13 cellular contexts compared by ENCODE assay signal in genomic region chr15:50260969-50261496, GRCh38. TPM values are rescaled to one million over a fixed set of nuclear protein-coding genes. Genes with fewer than 3 reads are reported as not detected.
DNase-seq lines count a peak whose midpoint lies in the region; ATAC-seq and TF ChIP-seq lines count a peak whose summit lies in the region.
"Had no signal": no experiment of that assay in that cellular context is flagged by ENCODE, and none has a peak within 500 bp of the region (broad histone marks: within the 10 kb centered on the region; RNA-seq: fewer than 3 reads in every experiment).

No MANE protein-coding gene starts in this region.

- peak overlapping the region; percentile 79 to 84 for H3K4me3 Mint-ChIP-seq in activated T-cell treated with anti-CD3 and anti-CD28 coated beads, Interleukin-2, amount 50 U/mL, for 72 hours
- peak overlapping the region; percentile 2 for H3K4me3 Mint-ChIP-seq in activated CD4-positive, alpha-beta memory T cell treated with anti-CD3 and anti-CD28 coated beads, Interleukin-2, amount 10 ng/mL, durations not matched to agents 7 days and 5 days
- no peak overlapping the region for H3K4me3 Mint-ChIP-seq in stimulated activated naive B cell treated with anti-CD40 and anti-IgM and Interleukin-4, amounts not matched to agents 10 μg/mL and 1 μg/mL and 100 μg/mL, for 72 hours
- no peak overlapping the region for H3K4me3 Mint-ChIP-seq in chondrocyte (ENCODE audit: unreplicated experiment)

- CTCF ChIA-PET in activated CD4-positive, alpha-beta memory T cell treated with anti-CD3 and anti-CD28 coated beads, Interleukin-2, amount 10 ng/mL, durations not matched to agents 7 days and 5 days (lab: Charles Lee): interaction anchor here (0.8 to 2.5 kb wide), 7 partner anchors 9 to 79 kb away, joined by 3 to 10 read pairs (median 3); partner anchors contain the start of gene SLC27A2

- intact Hi-C loops in Right ventricle myocardium inferior (cut with DNase I): no loop called here

- peaks cover 0 to 2% of the 10 kb centered on the region in 2 donors for H3K36me3 Mint-ChIP-seq in activated T-cell treated with anti-CD3 and anti-CD28 coated beads, Interleukin-2, amount 50 U/mL, for 72 hours (ENCODE audit: insufficient read depth in 2 of 2)
- H3K36me3 Mint-ChIP-seq in activated CD4-positive, alpha-beta memory T cell treated with anti-CD3 and anti-CD28 coated beads, Interleukin-2, amount 10 ng/mL, durations not matched to agents 7 days and 5 days (ENCODE audit: low read depth): no peaks in the 10 kb centered on the region
- no peaks in the 10 kb centered on the region for H3K36me3 Mint-ChIP-seq in stimulated activated naive B cell treated with anti-CD40 and anti-IgM and Interleukin-4, amounts not matched to agents 10 μg/mL and 1 μg/mL and 100 μg/mL, for 72 hours
- no peaks in the 10 kb centered on the region for H3K36me3 Mint-ChIP-seq in chondrocyte (ENCODE audit: low read depth)

- peaks cover 70% of the 10 kb centered on the region for H3K4me1 Mint-ChIP-seq in activated T-cell treated with anti-CD3 and anti-CD28 coated beads, Interleukin-2, amount 50 U/mL, for 72 hours (ENCODE audit: low read depth)
- H3K4me1 Mint-ChIP-seq in activated CD4-positive, alpha-beta memory T cell treated with anti-CD3 and anti-CD28 coated beads, Interleukin-2, amount 10 ng/mL, durations not matched to agents 7 days and 5 days: peaks cover 79% of the 10 kb centered on the region
- H3K4me1 Mint-ChIP-seq in stimulated activated naive B cell treated with anti-CD40 and anti-IgM and Interleukin-4, amounts not matched to agents 10 μg/mL and 1 μg/mL and 100 μg/mL, for 72 hours: peaks cover 23 to 38% of the 10 kb centered on the region in 2 donors
- no peaks in the 10 kb centered on the region for H3K4me1 Mint-ChIP-seq in chondrocyte (ENCODE audit: low read depth)

- ATAC-seq in activated T-cell treated with anti-CD3 and anti-CD28 coated beads, Interleukin-2, amount 50 U/mL, for 72 hours (replicated peaks in 1 of 2): peak; percentile 35 to 41
- ATAC-seq in HG02885 (IDR thresholded peaks at IDR 0.05; ENCODE audit: poor library complexity, unreplicated experiment): peak; percentile 68
- peak; percentile 10 to 29 for ATAC-seq in stimulated activated naive B cell treated with anti-CD40 and anti-IgM and Interleukin-4, amounts not matched to agents 10 μg/mL and 1 μg/mL and 100 μg/mL, for 72 hours (replicated peaks)
- no peak for ATAC-seq in Right ventricle myocardium inferior

- H3K9me3 Mint-ChIP-seq in activated T-cell treated with anti-CD3 and anti-CD28 coated beads, Interleukin-2, amount 50 U/mL, for 72 hours: peaks cover 0 to 2% of the 10 kb centered on the region in 2 donors
- no peaks in the 10 kb centered on the region for H3K9me3 Mint-ChIP-seq in activated CD4-positive, alpha-beta memory T cell treated with anti-CD3 and anti-CD28 coated beads, Interleukin-2, amount 10 ng/mL, durations not matched to agents 7 days and 5 days
- H3K9me3 Mint-ChIP-seq in stimulated activated naive B cell treated with anti-CD40 and anti-IgM and Interleukin-4, amounts not matched to agents 10 μg/mL and 1 μg/mL and 100 μg/mL, for 72 hours: no peaks in the 10 kb centered on the region
- no peaks in the 10 kb centered on the region for H3K9me3 Mint-ChIP-seq in chondrocyte (ENCODE audit: low read depth)

- POLR2A ChIA-PET in activated CD4-positive, alpha-beta memory T cell treated with anti-CD3 and anti-CD28 coated beads, Interleukin-2, amount 10 ng/mL, durations not matched to agents 7 days and 5 days (lab: Charles Lee): interaction anchor here (1.0 to 5.6 kb wide), 11 partner anchors 12 to 1450 kb away, joined by 3 to 80 read pairs (median 6); partner anchors contain the start of genes CEP152, GABPB1, SLC27A2 and USP8

- peak overlapping the region; percentile 96 for H3K27ac Mint-ChIP-seq in activated T-cell treated with anti-CD3 and anti-CD28 coated beads, Interleukin-2, amount 50 U/mL, for 72 hours
- peak overlapping the region; percentile 90 for H3K27ac Mint-ChIP-seq in activated CD4-positive, alpha-beta memory T cell treated with anti-CD3 and anti-CD28 coated beads, Interleukin-2, amount 10 ng/mL, durations not matched to agents 7 days and 5 days
- peak overlapping the region; percentile 76 for H3K27ac Mint-ChIP-seq in stimulated activated naive B cell treated with anti-CD40 and anti-IgM and Interleukin-4, amounts not matched to agents 10 μg/mL and 1 μg/mL and 100 μg/mL, for 72 hours
- no peak overlapping the region for H3K27ac Mint-ChIP-seq in chondrocyte (ENCODE audit: unreplicated experiment)

- DNase-seq in activated T-cell treated with anti-CD3 and anti-CD28 coated beads, Interleukin-2, amount 50 U/mL, for 72 hours: peak; percentile 21 to 40
- DNase-seq in activated T-cell treated with anti-CD3 and anti-CD28 coated beads for 4 hours: no peak
- no peak for DNase-seq in activated CD4-positive, alpha-beta memory T cell treated with anti-CD3 and anti-CD28 coated beads, Interleukin-2, amount 10 ng/mL, durations not matched to agents 7 days and 5 days
- DNase-seq in stimulated activated naive B cell treated with anti-CD40 and anti-IgM and Interleukin-4, amounts not matched to agents 10 μg/mL and 1 μg/mL and 100 μg/mL, for 72 hours: no peak
- DNase-seq in T-helper 9 cell: no peak
- no peak for DNase-seq in chondrocyte (ENCODE audit: low spot score)
- no peak for DNase-seq in Right ventricle myocardium inferior (ENCODE audit: missing footprints)
- DNase-seq: effector CD8-positive, alpha-beta T cell; MV-4-11 had no signal

- H3K27me3 Mint-ChIP-seq in activated T-cell treated with anti-CD3 and anti-CD28 coated beads, Interleukin-2, amount 50 U/mL, for 72 hours (ENCODE audit: low read depth): no peaks in the 10 kb centered on the region
- H3K27me3 Mint-ChIP-seq in activated CD4-positive, alpha-beta memory T cell treated with anti-CD3 and anti-CD28 coated beads, Interleukin-2, amount 10 ng/mL, durations not matched to agents 7 days and 5 days: no peaks in the 10 kb centered on the region
- peaks cover 0 to 5% of the 10 kb centered on the region in 2 donors for H3K27me3 Mint-ChIP-seq in stimulated activated naive B cell treated with anti-CD40 and anti-IgM and Interleukin-4, amounts not matched to agents 10 μg/mL and 1 μg/mL and 100 μg/mL, for 72 hours
- H3K27me3 Mint-ChIP-seq in chondrocyte (ENCODE audit: low read depth): no peaks in the 10 kb centered on the region

- TF ChIP-seq CTCF in chondrocyte (IDR thresholded peaks at IDR 0.05): no peak

RNA-seq across cellular contexts. Expression of gene HDC, which starts 4.5 kb away (rescaled TPM):
- 1 to 10 TPM; 1.1 to 1.7 TPM for total RNA-seq in activated T-cell treated with anti-CD3 and anti-CD28 coated beads, Interleukin-2, amount 50 U/mL, for 72 hours
- under 1 TPM in 1 of 2 experiments, not detected in 1; 0.08 TPM for total RNA-seq in activated CD4-positive, alpha-beta memory T cell treated with anti-CD3 and anti-CD28 coated beads, Interleukin-2, amount 10 ng/mL, durations not matched to agents 7 days and 5 days
- total RNA-seq in chondrocyte (not detected in 3 replicates), Right ventricle myocardium inferior (0.57 TPM)
- total RNA-seq: kidney epithelial cell, right atrium auricular region, SK-MEL-5 had no signal

Comparison
In these comparisons a context has a peak if more than half of its experiments do, and no peak if none do; other contexts are left out.
1. DNase-seq: peak in activated T-cell treated with anti-CD3 and anti-CD28 coated beads, Interleukin-2, amount 50 U/mL, for 72 hours (2 of 2); none in activated T-cell treated with anti-CD3 and anti-CD28 coated beads for 4 hours (single experiment), activated CD4-positive, alpha-beta memory T cell treated with anti-CD3 and anti-CD28 coated beads, Interleukin-2, amount 10 ng/mL, durations not matched to agents 7 days and 5 days (single experiment), stimulated activated naive B cell treated with anti-CD40 and anti-IgM and Interleukin-4, amounts not matched to agents 10 μg/mL and 1 μg/mL and 100 μg/mL, for 72 hours (single experiment), T-helper 9 cell (single experiment), chondrocyte (single experiment) and Right ventricle myocardium inferior (single experiment).
2. H3K4me3 Mint-ChIP-seq: peak in activated T-cell treated with anti-CD3 and anti-CD28 coated beads, Interleukin-2, amount 50 U/mL, for 72 hours (2 of 2) and activated CD4-positive, alpha-beta memory T cell treated with anti-CD3 and anti-CD28 coated beads, Interleukin-2, amount 10 ng/mL, durations not matched to agents 7 days and 5 days (single experiment); none in stimulated activated naive B cell treated with anti-CD40 and anti-IgM and Interleukin-4, amounts not matched to agents 10 μg/mL and 1 μg/mL and 100 μg/mL, for 72 hours (0 of 2) and chondrocyte (single experiment).